Comparison of ENCODE assay signal across 11 cellular contexts in the genomic region with DNA sequence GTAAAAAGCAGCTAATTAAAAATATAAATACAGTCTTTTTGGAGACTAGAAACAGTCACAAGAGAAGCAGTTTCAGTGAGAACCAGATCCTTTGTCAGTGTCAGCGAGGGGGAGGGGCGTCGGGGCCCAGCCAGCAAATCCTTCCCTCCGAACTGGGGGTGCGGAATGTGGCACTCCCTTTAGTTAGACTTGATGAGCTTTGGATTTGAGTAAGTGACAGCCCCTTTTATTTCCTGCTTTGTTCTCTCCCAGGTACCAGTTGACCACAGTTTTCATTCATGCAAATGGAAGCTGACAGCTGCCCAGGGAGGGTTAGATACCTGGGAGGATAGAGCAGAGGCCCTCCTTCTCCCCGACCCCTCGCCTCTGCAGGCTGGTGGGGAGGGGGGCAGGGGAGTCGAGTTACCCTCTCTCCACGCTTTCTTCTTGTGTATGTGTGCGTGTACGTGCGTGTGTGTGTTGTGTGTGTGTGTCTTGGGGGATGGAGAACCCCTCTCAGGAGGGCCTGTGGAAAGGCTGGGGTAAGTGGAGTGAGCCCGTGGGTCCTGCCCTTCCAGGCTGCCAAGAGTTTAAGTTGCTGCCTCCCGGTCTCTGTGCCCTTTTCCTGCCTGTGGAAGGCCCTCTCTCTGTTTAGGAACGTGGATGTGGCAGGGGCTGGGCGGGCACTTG. TPM values are rescaled to one million over a fixed set of nuclear protein-coding genes. Genes with fewer than 3 reads are reported as not detected.
A peak's percentile ranks its signal among the peaks of the same experiment; 100 is the strongest.
DNase-seq lines count a peak whose midpoint lies in the region; ATAC-seq and TF ChIP-seq lines count a peak whose summit lies in the region.
"Had no signal": no experiment of that assay in that cellular context is flagged by ENCODE, and none has a peak within 500 bp of the region (broad histone marks: within the 10 kb centered on the region; RNA-seq: fewer than 3 reads in every experiment).

No MANE protein-coding gene starts in this region.

- H3K9me3 Mint-ChIP-seq in CD14-positive monocyte (peaks cover 0 to 2% (median 0%) of the 10 kb centered on the region in 7 donors), naive B cell (no peaks in the 10 kb centered on the region), Calu3 (ENCODE audit: low read depth, unreplicated experiment) (no peaks in the 10 kb centered on the region)

- H3K4me3 Mint-ChIP-seq in CD14-positive monocyte (peak overlapping the region in 1 of 2 donors; percentile 53), naive B cell (peak overlapping the region in 2 of 8 donors; percentile 14 to 29), Calu3 (ENCODE audit: low read depth, unreplicated experiment) (no peak overlapping the region)

- ATAC-seq in naive B cell (ENCODE audit: low read depth in 2 of 2) (no peak), GM21367 (IDR thresholded peaks at IDR 0.05; ENCODE audit: unreplicated experiment) (no peak)

- DNase-seq in CD14-positive monocyte (ENCODE audit: low spot score) (no peak), adipocyte (ENCODE audit: low read depth) (no peak), naive B cell (no peak), Calu3 (no peak), AG20443 (ENCODE audit: low spot score) (no peak), cardiac septum (ENCODE audit: low spot score) (no peak)
- DNase-seq: hippocampal formation, sigmoid colon had no signal

- intact Hi-C loops in CD14-positive monocyte (cut with micrococcal nuclease) (loop anchor here (5.0 to 10.0 kb wide), 3 partner anchors 34 to 46 kb away; a partner anchor contains a TSS), Calu3 (cut with micrococcal nuclease; ENCODE audit: unreplicated experiment) (no loop called here), cardiac septum (cut with DNase I) (no loop called here)

- no peak overlapping the region for H3K27ac ChIP-seq in HUES6 (ENCODE audit: low read depth, low read length)
- H3K27ac ChIP-seq: breast epithelium, sigmoid colon had no signal

- H3K27ac Mint-ChIP-seq in CD14-positive monocyte, result peak overlapping the region; percentile 92 to 99 (median 97)
- H3K27ac Mint-ChIP-seq in naive B cell, result peak overlapping the region in 4 of 6 donors; percentile 11 to 57 (median 50)
- H3K27ac Mint-ChIP-seq in Calu3 (ENCODE audit: unreplicated experiment), result no peak overlapping the region

- H3K27me3 Mint-ChIP-seq in CD14-positive monocyte (ENCODE audit: low read depth in 3 of 3) (peaks cover 0 to 2% (median 0%) of the 10 kb centered on the region in 3 donors), naive B cell (no peaks in the 10 kb centered on the region), Calu3 (ENCODE audit: unreplicated experiment) (no peaks in the 10 kb centered on the region)

- TF ChIP-seq CTCF in CD14-positive monocyte (IDR thresholded peaks at IDR 0.05) (no peak), Calu3 (IDR thresholded peaks at IDR 0.05; ENCODE audit: unreplicated experiment) (no peak)

- H3K36me3 ChIP-seq in HUES6 (ENCODE audit: control insufficient read depth, insufficient read depth, low read length), result no peaks in the 10 kb centered on the region
- H3K36me3 ChIP-seq in adipocyte (ENCODE audit: control insufficient read depth, insufficient read depth, low read length, severe bottlenecking), result no peaks in the 10 kb centered on the region
- H3K36me3 ChIP-seq: breast epithelium, sigmoid colon had no signal

- CTCF ChIA-PET in Calu3 (lab: Charles Lee), result no interaction called here

- H3K9me3 ChIP-seq in HUES6 (ENCODE audit: control insufficient read depth, insufficient read depth, low read depth, low read length), result no peaks in the 10 kb centered on the region
- H3K9me3 ChIP-seq in adipocyte (ENCODE audit: control insufficient read depth, low read length), result no peaks in the 10 kb centered on the region
- H3K9me3 ChIP-seq: breast epithelium, sigmoid colon had no signal

- peaks cover 27% of the 10 kb centered on the region for H3K4me1 ChIP-seq in HUES6 (ENCODE audit: control insufficient read depth, insufficient read depth, low read length)
- H3K4me1 ChIP-seq in adipocyte (ENCODE audit: control insufficient read depth, insufficient read depth, low read length), result peaks cover 18% of the 10 kb centered on the region
- H3K4me1 ChIP-seq: breast epithelium had no signal

- H3K4me3 ChIP-seq in HUES6 (ENCODE audit: low read depth, low read length) (0 out of 2 replicates have a peak overlapping the region, but pooled peaks have one; percentile 23), adipocyte (ENCODE audit: low read length) (no peak overlapping the region)
- H3K4me3 ChIP-seq: breast epithelium, sigmoid colon had no signal

- H3K36me3 Mint-ChIP-seq in CD14-positive monocyte, result peaks cover 14 to 20% of the 10 kb centered on the region in 2 donors
- no peaks in the 10 kb centered on the region for H3K36me3 Mint-ChIP-seq in naive B cell
- H3K36me3 Mint-ChIP-seq in Calu3 (ENCODE audit: insufficient read depth, unreplicated experiment), result no peaks in the 10 kb centered on the region

- H3K9ac ChIP-seq in HUES6 (ENCODE audit: low read length) (no peak overlapping the region), adipocyte (ENCODE audit: low read length) (peak overlapping the region; percentile 29)

- BruUV-seq in Calu3 (replicated peaks; lab: Mats Ljungman, UMichigan), result no TSS peak

- H3K4me1 Mint-ChIP-seq in CD14-positive monocyte (peaks cover 95% of the 10 kb centered on the region), naive B cell (peaks cover 57 to 82% (median 79%) of the 10 kb centered on the region in 3 donors), Calu3 (ENCODE audit: low read depth, unreplicated experiment) (peaks cover 27% of the 10 kb centered on the region)

- H3K27me3 ChIP-seq in HUES6 (ENCODE audit: control insufficient read depth, insufficient read depth, low read length), result no peaks in the 10 kb centered on the region
- H3K27me3 ChIP-seq in adipocyte (replicated peaks; ENCODE audit: control insufficient read depth, insufficient read depth, low read length), result no peaks in the 10 kb centered on the region
- H3K27me3 ChIP-seq: breast epithelium, sigmoid colon had no signal

RNA-seq across cellular contexts. Expression of a gene that starts 38.3 kb away (rescaled TPM):
- polyA plus RNA-seq in CD14-positive monocyte (10 to 100 TPM in 1 of 2 donors, 1 to 10 TPM in 1; 10.0 to 14.6 TPM), naive B cell (ENCODE audit: low read depth in 6 of 6) (10 to 100 TPM in 4 of 6 donors, 1 to 10 TPM in 2; 4.3 to 15.1 (median 11.6) TPM)
- total RNA-seq in Calu3 (2022) (42.9 and 59.4 TPM in 2 replicates), cardiac septum (11.0 TPM)

Comparison
In these comparisons a context has a peak if more than half of its experiments do, and no peak if none do; other contexts are left out.
1. intact Hi-C loops: an anchor here in CD14-positive monocyte (5.0 to 10.0 kb wide); none called in Calu3 and cardiac septum.